In genomic region chr10:99412100-99412499, GRCh38 we compare ENCODE assay signal across 1 cellular context.
TF ChIP-seq lines count a peak whose summit lies in the region.

No MANE protein-coding gene starts in this region.

TF ChIP-seq in K562, 482 proteins besides CTCF, POLR2A, EP300 and RAD21 (continued from another document):
- TF ChIP-seq ZNF655 (CRISPR knock-in tag; IDR thresholded peaks at IDR 0.05) (no peak), SIRT6 (IDR thresholded peaks at IDR 0.05; ENCODE audit: low read depth, low read length) (no peak), ZNF134 (CRISPR knock-in tag; conservative IDR thresholded peaks at IDR 0.05) (no peak), ZNF583 (CRISPR knock-in tag; IDR thresholded peaks at IDR 0.05) (no peak)
